29 cellular contexts compared by ENCODE assay signal in genomic region chr7:4670791-4671190, GRCh38.
"Had no signal": no experiment of that assay in that cellular context is flagged by ENCODE, and none has a peak within 500 bp of the region (broad histone marks: within the 10 kb centered on the region; RNA-seq: fewer than 3 reads in every experiment).

No MANE protein-coding gene starts in this region.

- H3K27me3 Mint-ChIP-seq: activated CD4-positive, alpha-beta memory T cell treated with anti-CD3 and anti-CD28 coated beads, Interleukin-2, amount 10 ng/mL, durations not matched to agents 7 days and 5 days; activated CD4-positive, alpha-beta T cell treated with anti-CD3 and anti-CD28 coated beads, Interleukin-2, amount 10 ng/mL, durations not matched to agents 7 days and 5 days; activated T-cell treated with anti-CD3 and anti-CD28 coated beads, Interleukin-2, amount 50 U/mL, for 24 hours; type B pancreatic cell had no signal

- H3K4me1 Mint-ChIP-seq: activated CD4-positive, alpha-beta memory T cell treated with anti-CD3 and anti-CD28 coated beads, Interleukin-2, amount 10 ng/mL, durations not matched to agents 7 days and 5 days; stimulated activated effector memory CD8-positive, alpha-beta T cell treated with anti-CD3 and anti-CD28 coated beads, Interleukin-12 subunit alpha, Interleukin-12 subunit beta, amount 100 ng/mL, for 72 hours had no signal

- H3K9me3 Mint-ChIP-seq: natural killer cell treated with Interleukin-12 subunit alpha and Interleukin-12 subunit beta and Interleukin-15 and Interleukin-18, amount 100 ng/mL, for 72 hours; stimulated activated effector memory CD8-positive, alpha-beta T cell treated with anti-CD3 and anti-CD28 coated beads, Interleukin-12 subunit alpha, Interleukin-12 subunit beta, amount 100 ng/mL, for 72 hours; stimulated activated naive CD8-positive, alpha-beta T cell treated with anti-CD3 and anti-CD28 coated beads, Interleukin-15, Interleukin-2, amounts not matched to agents 100 ng/mL and 50 ng/mL, for 24 hours; type B pancreatic cell had no signal

- H3K4me2 ChIP-seq: hepatocyte had no signal

- H3K36me3 Mint-ChIP-seq: natural killer cell treated with Interleukin-12 subunit alpha and Interleukin-12 subunit beta and Interleukin-15 and Interleukin-18, amount 100 ng/mL, for 72 hours; stimulated activated effector memory CD8-positive, alpha-beta T cell treated with anti-CD3 and anti-CD28 coated beads, Interleukin-12 subunit alpha, Interleukin-12 subunit beta, amount 100 ng/mL, for 72 hours; type B pancreatic cell had no signal

- H3K4me3 ChIP-seq: gastroesophageal sphincter, hepatocyte, mucosa of descending colon, ovary, sigmoid colon, uterus had no signal

- H3K9me3 ChIP-seq: neutrophil, ovary, uterus had no signal

- H3K27ac Mint-ChIP-seq: activated CD4-positive, alpha-beta memory T cell treated with anti-CD3 and anti-CD28 coated beads, Interleukin-2, amount 10 ng/mL, durations not matched to agents 7 days and 5 days; activated CD4-positive, alpha-beta T cell treated with anti-CD3 and anti-CD28 coated beads, Interleukin-2, amount 10 ng/mL, durations not matched to agents 7 days and 5 days; activated T-cell treated with anti-CD3 and anti-CD28 coated beads, Interleukin-2, amount 50 U/mL, for 24 hours; stimulated activated effector memory CD8-positive, alpha-beta T cell treated with anti-CD3 and anti-CD28 coated beads, Interleukin-12 subunit alpha, Interleukin-12 subunit beta, amount 100 ng/mL, for 72 hours; stimulated activated naive CD8-positive, alpha-beta T cell treated with anti-CD3 and anti-CD28 coated beads, Interleukin-15, Interleukin-2, amounts not matched to agents 100 ng/mL and 50 ng/mL, for 24 hours; type B pancreatic cell had no signal

- H3K27ac ChIP-seq: brain microvascular endothelial cell, hepatocyte, neutrophil, ovary, VCaP had no signal

- DNase-seq: activated CD4-positive, alpha-beta memory T cell treated with anti-CD3 and anti-CD28 coated beads, Interleukin-2, amount 10 ng/mL, durations not matched to agents 7 days and 5 days; activated CD4-positive, alpha-beta T cell treated with anti-CD3 and anti-CD28 coated beads, Interleukin-2, amount 10 ng/mL, durations not matched to agents 7 days and 5 days; activated CD8-positive, alpha-beta memory T cell treated with anti-CD3 and anti-CD28 coated beads, Interleukin-2, amount 50 U/mL, for 48 hours; activated gamma-delta T cell treated with Interleukin-2 at 50 U/mL for 16 hours; activated naive CD4-positive, alpha-beta T cell treated with anti-CD3 and anti-CD28 coated beads, Interleukin-2, amount 50 U/mL, for 16 hours; activated T-cell treated with anti-CD3 and anti-CD28 coated beads, Interleukin-2, amount 50 U/mL, for 24 hours; amniotic stem cell; brain microvascular endothelial cell; caudate nucleus; islet precursor cell; left cardiac atrium; left ventricle myocardium superior; mucosa of descending colon; ovary; retina; small intestine; stimulated activated CD4-positive, alpha-beta T cell treated with anti-CD3 and anti-CD28 coated beads, Interleukin-4, amount 100 ng/mL, for 24 hours; T-helper 9 cell; uterus had no signal

- H3K4me1 ChIP-seq: uterus had no signal

- H3K79me2 ChIP-seq: hepatocyte had no signal

- H3K36me3 ChIP-seq: brain microvascular endothelial cell, gastroesophageal sphincter, neutrophil, ovary, sigmoid colon, uterus had no signal

- H3K4me3 Mint-ChIP-seq: activated CD4-positive, alpha-beta memory T cell treated with anti-CD3 and anti-CD28 coated beads, Interleukin-2, amount 10 ng/mL, durations not matched to agents 7 days and 5 days; activated CD4-positive, alpha-beta T cell treated with anti-CD3 and anti-CD28 coated beads, Interleukin-2, amount 10 ng/mL, durations not matched to agents 7 days and 5 days; activated T-cell treated with anti-CD3 and anti-CD28 coated beads, Interleukin-2, amount 50 U/mL, for 24 hours; natural killer cell treated with Interleukin-12 subunit alpha and Interleukin-12 subunit beta and Interleukin-15 and Interleukin-18, amount 100 ng/mL, for 72 hours; stimulated activated effector memory CD8-positive, alpha-beta T cell treated with anti-CD3 and anti-CD28 coated beads, Interleukin-12 subunit alpha, Interleukin-12 subunit beta, amount 100 ng/mL, for 72 hours; stimulated activated naive CD8-positive, alpha-beta T cell treated with anti-CD3 and anti-CD28 coated beads, Interleukin-15, Interleukin-2, amounts not matched to agents 100 ng/mL and 50 ng/mL, for 24 hours; type B pancreatic cell had no signal

- ATAC-seq: activated CD4-positive, CD25-positive, alpha-beta regulatory T cell treated with anti-CD3 and anti-CD28 coated beads, Interleukin-2, amount 50 U/mL, for 24 hours; gastroesophageal sphincter; left cardiac atrium; left ventricle myocardium superior; mucosa of descending colon; natural killer cell treated with Interleukin-12 subunit alpha and Interleukin-12 subunit beta and Interleukin-15 and Interleukin-18, amount 100 ng/mL, for 72 hours; stimulated activated effector memory CD8-positive, alpha-beta T cell treated with anti-CD3 and anti-CD28 coated beads, Interleukin-12 subunit alpha, Interleukin-12 subunit beta, amount 100 ng/mL, for 72 hours had no signal

- H3K27me3 ChIP-seq: brain microvascular endothelial cell, gastroesophageal sphincter, hepatocyte, ovary, sigmoid colon, uterus had no signal

- H2AFZ ChIP-seq: hepatocyte had no signal
